17 cellular contexts compared by ENCODE assay signal in the genomic region with DNA sequence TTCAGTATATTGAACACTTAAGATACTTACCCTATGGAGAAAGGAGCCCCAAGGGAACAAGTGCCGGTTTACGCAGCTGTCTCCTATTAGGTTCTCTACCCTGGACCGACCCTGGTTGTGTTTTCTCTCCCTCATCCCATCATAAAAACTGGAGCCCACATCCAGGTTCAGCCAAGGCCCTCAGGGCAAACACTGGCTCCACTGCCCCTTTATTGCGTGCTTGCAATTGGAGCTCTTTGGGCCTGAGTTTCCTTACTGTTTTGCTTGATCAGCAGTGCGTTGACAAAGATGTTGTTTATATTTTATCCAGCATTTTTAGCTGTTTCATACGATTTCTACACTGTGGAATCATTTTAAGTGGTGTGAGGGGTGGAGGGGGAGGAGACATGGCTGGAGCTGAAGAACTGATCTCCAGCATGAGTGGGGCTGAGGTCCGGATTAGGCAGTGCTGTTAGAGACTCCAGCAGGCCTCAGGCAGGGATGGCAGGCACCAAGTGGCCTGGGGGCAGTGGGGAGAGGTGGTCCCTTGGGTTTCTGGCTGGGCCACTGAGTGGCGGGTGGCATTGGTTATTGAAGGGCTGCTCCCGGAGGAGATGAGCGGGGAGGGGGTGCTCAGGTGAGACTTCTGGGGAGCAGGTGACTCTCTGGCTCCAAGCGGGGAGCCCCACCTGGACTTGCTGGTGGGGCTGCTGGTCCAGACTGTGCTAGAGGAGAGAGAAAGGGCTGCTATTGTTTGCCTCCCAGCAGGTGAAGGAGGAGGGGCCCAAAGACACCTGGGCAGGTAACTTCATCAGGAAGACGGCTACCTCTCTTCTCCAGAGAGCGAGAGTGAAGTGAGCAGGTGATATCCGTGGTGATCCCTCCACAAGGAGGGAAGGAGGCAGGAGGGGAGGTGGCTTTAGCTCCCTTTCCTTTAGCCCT.
DNase-seq lines count a peak whose midpoint lies in the region; ATAC-seq and TF ChIP-seq lines count a peak whose summit lies in the region.
"Had no signal": no experiment of that assay in that cellular context is flagged by ENCODE, and none has a peak within 500 bp of the region (broad histone marks: within the 10 kb centered on the region; RNA-seq: fewer than 3 reads in every experiment).

No MANE protein-coding gene starts in this region.

- H3K4me3 ChIP-seq in adrenal gland (no peak overlapping the region), right atrium auricular region (no peak overlapping the region)
- H3K4me3 ChIP-seq: spleen had no signal

- peaks cover 25% of the 10 kb centered on the region for H3K4me1 Mint-ChIP-seq in neural crest cell
- H3K4me1 Mint-ChIP-seq in activated T-cell treated with anti-CD3 and anti-CD28 coated beads, Interleukin-2, amount 50 U/mL, for 24 hours (ENCODE audit: low read depth), result no peaks in the 10 kb centered on the region
- H3K4me1 Mint-ChIP-seq: CD14-positive monocyte had no signal

- H3K4me3 Mint-ChIP-seq in neural crest cell, result no peak overlapping the region
- no peak overlapping the region for H3K4me3 Mint-ChIP-seq in activated T-cell treated with anti-CD3 and anti-CD28 coated beads, Interleukin-2, amount 50 U/mL, for 24 hours
- H3K4me3 Mint-ChIP-seq: activated T-cell treated with anti-CD3 and anti-CD28 coated beads, Interleukin-2, amount 50 U/mL, for 72 hours; CD14-positive monocyte; stimulated activated naive CD8-positive, alpha-beta T cell treated with anti-CD3 and anti-CD28 coated beads, Interleukin-15, Interleukin-2, amounts not matched to agents 100 ng/mL and 50 ng/mL, for 24 hours had no signal

- no peaks in the 10 kb centered on the region for H3K27me3 ChIP-seq in adrenal gland
- no peaks in the 10 kb centered on the region for H3K27me3 ChIP-seq in right atrium auricular region
- H3K27me3 ChIP-seq: spleen had no signal

- no peaks in the 10 kb centered on the region for H3K9me3 ChIP-seq in adrenal gland (replicated peaks in 1 of 3)
- no peaks in the 10 kb centered on the region for H3K9me3 ChIP-seq in right atrium auricular region
- H3K9me3 ChIP-seq: spleen had no signal

- no peaks in the 10 kb centered on the region for H3K9me3 Mint-ChIP-seq in neural crest cell
- H3K9me3 Mint-ChIP-seq in activated T-cell treated with anti-CD3 and anti-CD28 coated beads, Interleukin-2, amount 50 U/mL, for 24 hours, result no peaks in the 10 kb centered on the region
- H3K9me3 Mint-ChIP-seq: activated T-cell treated with anti-CD3 and anti-CD28 coated beads, Interleukin-2, amount 50 U/mL, for 72 hours; stimulated activated naive CD8-positive, alpha-beta T cell treated with anti-CD3 and anti-CD28 coated beads, Interleukin-15, Interleukin-2, amounts not matched to agents 100 ng/mL and 50 ng/mL, for 24 hours had no signal

- no peaks in the 10 kb centered on the region for H3K36me3 Mint-ChIP-seq in neural crest cell (ENCODE audit: low read depth)
- H3K36me3 Mint-ChIP-seq in activated T-cell treated with anti-CD3 and anti-CD28 coated beads, Interleukin-2, amount 50 U/mL, for 24 hours (ENCODE audit: low read depth), result no peaks in the 10 kb centered on the region
- H3K36me3 Mint-ChIP-seq: CD14-positive monocyte had no signal

- no peak for TF ChIP-seq POLR2A in adrenal gland (IDR thresholded peaks at IDR 0.05)

- no peaks in the 10 kb centered on the region for H3K27me3 Mint-ChIP-seq in neural crest cell (ENCODE audit: low read depth)
- peaks cover 6% of the 10 kb centered on the region for H3K27me3 Mint-ChIP-seq in activated T-cell treated with anti-CD3 and anti-CD28 coated beads, Interleukin-2, amount 50 U/mL, for 24 hours

- intact Hi-C loops in adrenal gland (cut with DNase I), result no loop called here

- TF ChIP-seq CTCF in adrenal gland (IDR thresholded peaks at IDR 0.05) (no peak), neural crest cell (conservative IDR thresholded peaks at IDR 0.05) (no peak), right atrium auricular region (IDR thresholded peaks at IDR 0.05) (no peak)

- H3K27ac ChIP-seq in adrenal gland (peak overlapping the region in 4 of 5 donors; percentile 20 to 89 (median 51)), right atrium auricular region (no peak overlapping the region)

- no peak for ATAC-seq in GM19467 (IDR thresholded peaks at IDR 0.05; ENCODE audit: unreplicated experiment)
- ATAC-seq: activated T-cell treated with anti-CD3 and anti-CD28 coated beads, Interleukin-2, amount 50 U/mL, for 72 hours had no signal

- peak; percentile 94 for DNase-seq in DMS79 treated with DMSO at 0.1 percent for 48 hours (lab: John Stamatoyannopoulos, UW)
- peak; percentile 98 for DNase-seq in NCI-H146 treated with DMSO at 0.1 percent for 48 hours (lab: John Stamatoyannopoulos, UW; ENCODE audit: unreplicated experiment)
- DNase-seq in adrenal gland, result no peak
- DNase-seq in neural crest cell (ENCODE audit: low read depth, low spot score), result no peak
- no peak for DNase-seq in NCI-H446 (lab: John Stamatoyannopoulos, UW)
- no peak for DNase-seq in right atrium auricular region (ENCODE audit: low spot score)
- DNase-seq in activated T-cell treated with anti-CD3 and anti-CD28 coated beads, Interleukin-2, amount 50 U/mL, for 24 hours, result no peak
- DNase-seq: activated T-cell treated with anti-CD3 and anti-CD28 coated beads, Interleukin-2, amount 50 U/mL, for 72 hours; foreskin melanocyte; Kasumi-1; NCI-H2029 treated with DMSO at 0.1 percent for 48 hours; occipital lobe; SIG-M5; spleen had no signal

- H3K36me3 ChIP-seq in adrenal gland (replicated peaks in 1 of 2) (no peaks in the 10 kb centered on the region), right atrium auricular region (no peaks in the 10 kb centered on the region)
- H3K36me3 ChIP-seq: spleen had no signal

- peak overlapping the region; percentile 71 for H3K27ac Mint-ChIP-seq in neural crest cell (ENCODE audit: unreplicated experiment)
- H3K27ac Mint-ChIP-seq in activated T-cell treated with anti-CD3 and anti-CD28 coated beads, Interleukin-2, amount 50 U/mL, for 24 hours, result no peak overlapping the region
- H3K27ac Mint-ChIP-seq: activated T-cell treated with anti-CD3 and anti-CD28 coated beads, Interleukin-2, amount 50 U/mL, for 72 hours; stimulated activated naive CD8-positive, alpha-beta T cell treated with anti-CD3 and anti-CD28 coated beads, Interleukin-15, Interleukin-2, amounts not matched to agents 100 ng/mL and 50 ng/mL, for 24 hours had no signal

- WGBS in adrenal gland, 4 donors, result 86 to 92% (median 87%) methylated on average over 12 to 14 of the region's 14 CpGs

- H3K4me1 ChIP-seq in adrenal gland (replicated peaks in 1 of 2), result peaks cover 0 to 5% of the 10 kb centered on the region in 2 donors
- no peaks in the 10 kb centered on the region for H3K4me1 ChIP-seq in right atrium auricular region

Comparison
In these comparisons a context has a peak if more than half of its experiments do, and no peak if none do; other contexts are left out.
1. DNase-seq: peak in DMS79 treated with DMSO at 0.1 percent for 48 hours (single experiment) and NCI-H146 treated with DMSO at 0.1 percent for 48 hours (single experiment); none in adrenal gland (0 of 7), neural crest cell (single experiment), NCI-H446 (0 of 2), right atrium auricular region (single experiment) and activated T-cell treated with anti-CD3 and anti-CD28 coated beads, Interleukin-2, amount 50 U/mL, for 24 hours (single experiment).
2. H3K27ac ChIP-seq: peak in adrenal gland (4 of 5); none in right atrium auricular region (0 of 2).